ENCODE assay signal across 8 cellular contexts in genomic region chr2:97995734-97996624, GRCh38. TPM values are rescaled to one million over a fixed set of nuclear protein-coding genes. Genes with fewer than 3 reads are reported as not detected.
DNase-seq lines count a peak whose midpoint lies in the region; ATAC-seq and TF ChIP-seq lines count a peak whose summit lies in the region.

A gene with protein sequence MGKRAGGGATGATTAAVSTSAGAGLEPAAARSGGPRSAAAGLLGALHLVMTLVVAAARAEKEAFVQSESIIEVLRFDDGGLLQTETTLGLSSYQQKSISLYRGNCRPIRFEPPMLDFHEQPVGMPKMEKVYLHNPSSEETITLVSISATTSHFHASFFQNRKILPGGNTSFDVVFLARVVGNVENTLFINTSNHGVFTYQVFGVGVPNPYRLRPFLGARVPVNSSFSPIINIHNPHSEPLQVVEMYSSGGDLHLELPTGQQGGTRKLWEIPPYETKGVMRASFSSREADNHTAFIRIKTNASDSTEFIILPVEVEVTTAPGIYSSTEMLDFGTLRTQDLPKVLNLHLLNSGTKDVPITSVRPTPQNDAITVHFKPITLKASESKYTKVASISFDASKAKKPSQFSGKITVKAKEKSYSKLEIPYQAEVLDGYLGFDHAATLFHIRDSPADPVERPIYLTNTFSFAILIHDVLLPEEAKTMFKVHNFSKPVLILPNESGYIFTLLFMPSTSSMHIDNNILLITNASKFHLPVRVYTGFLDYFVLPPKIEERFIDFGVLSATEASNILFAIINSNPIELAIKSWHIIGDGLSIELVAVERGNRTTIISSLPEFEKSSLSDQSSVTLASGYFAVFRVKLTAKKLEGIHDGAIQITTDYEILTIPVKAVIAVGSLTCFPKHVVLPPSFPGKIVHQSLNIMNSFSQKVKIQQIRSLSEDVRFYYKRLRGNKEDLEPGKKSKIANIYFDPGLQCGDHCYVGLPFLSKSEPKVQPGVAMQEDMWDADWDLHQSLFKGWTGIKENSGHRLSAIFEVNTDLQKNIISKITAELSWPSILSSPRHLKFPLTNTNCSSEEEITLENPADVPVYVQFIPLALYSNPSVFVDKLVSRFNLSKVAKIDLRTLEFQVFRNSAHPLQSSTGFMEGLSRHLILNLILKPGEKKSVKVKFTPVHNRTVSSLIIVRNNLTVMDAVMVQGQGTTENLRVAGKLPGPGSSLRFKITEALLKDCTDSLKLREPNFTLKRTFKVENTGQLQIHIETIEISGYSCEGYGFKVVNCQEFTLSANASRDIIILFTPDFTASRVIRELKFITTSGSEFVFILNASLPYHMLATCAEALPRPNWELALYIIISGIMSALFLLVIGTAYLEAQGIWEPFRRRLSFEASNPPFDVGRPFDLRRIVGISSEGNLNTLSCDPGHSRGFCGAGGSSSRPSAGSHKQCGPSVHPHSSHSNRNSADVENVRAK (N-terminal part only) (minus strand): TSS chr2:97995948. CDS start chr2:97995662, 286 bp downstream.

- H3K27me3 ChIP-seq in hepatocyte (no peaks in the 10 kb centered on the region), aorta (ENCODE audit: control insufficient read depth in 1 of 2, insufficient read depth in 2 of 2, low read length in 1 of 2) (no peaks in the 10 kb centered on the region)

- peaks cover 22% of the 10 kb centered on the region for H3K4me1 ChIP-seq in hepatocyte (ENCODE audit: insufficient read depth)
- peaks cover 0 to 3% of the 10 kb centered on the region in 2 donors for H3K4me1 ChIP-seq in aorta (ENCODE audit: control insufficient read depth in 1 of 2, insufficient read depth in 2 of 2, low read length in 2 of 2)

- WGBS in hepatocyte (ENCODE audit: low lambda C conversion rate, missing lambda C conversion rate): 3% methylated on average over 62 of the region's 88 CpGs
- WGBS in aorta, 2 donors: 1% methylated on average over 77 to 88 of the region's 88 CpGs

- H3K9me3 ChIP-seq in hepatocyte (ENCODE audit: low read depth) (no peaks in the 10 kb centered on the region), aorta (ENCODE audit: control insufficient read depth, low read length) (no peaks in the 10 kb centered on the region)

- intact Hi-C loops in aorta (cut with DNase I): loop anchor here (5.0 to 10.0 kb wide), 4 partner anchors 149 to 191 kb away; no protein-coding TSS in a partner anchor

- peak within 1 kb of the TSS; percentile 78 for H3K4me2 ChIP-seq in hepatocyte

- H4K20me1 ChIP-seq in hepatocyte (ENCODE audit: insufficient read depth, poor library complexity, severe bottlenecking): peaks cover 21% of the 10 kb centered on the region

- peak within 1 kb of the TSS; percentile 87 for H3K4me3 ChIP-seq in hepatocyte
- H3K4me3 ChIP-seq in aorta (ENCODE audit: low read length in 2 of 2): peak within 1 kb of the TSS; percentile 82 to 86

- H3K36me3 ChIP-seq in hepatocyte (replicated peaks; ENCODE audit: insufficient read depth, low read depth) (no peaks in the 10 kb centered on the region), aorta (ENCODE audit: control insufficient read depth in 1 of 2, insufficient read depth in 2 of 2, low read length in 1 of 2) (no peaks in the 10 kb centered on the region)

- no peaks in the 10 kb centered on the region for H3K9me2 ChIP-seq in hepatocyte (replicated peaks; ENCODE audit: insufficient read depth)

- H3K79me2 ChIP-seq in hepatocyte: peaks cover 40% of the 10 kb centered on the region

- TF ChIP-seq CTCF in hepatocyte (IDR thresholded peaks at IDR 0.05; ENCODE audit: poor library complexity): no peak

- H3K27ac ChIP-seq in hepatocyte: peak within 1 kb of the TSS; percentile 100
- H3K27ac ChIP-seq in aorta (ENCODE audit: low read depth in 1 of 2, low read length in 2 of 2): peak within 1 kb of the TSS; percentile 84 to 97

- ATAC-seq in GM18517 (IDR thresholded peaks at IDR 0.05; ENCODE audit: unreplicated experiment) (peak; percentile 68), HG03039 (IDR thresholded peaks at IDR 0.05; ENCODE audit: unreplicated experiment) (peak; percentile 66), aorta (ENCODE audit: low FRiP score) (peak; percentile 99)

- DNase-seq in NCI-H2081 treated with DMSO at 0.1 percent for 48 hours (lab: John Stamatoyannopoulos, UW) (peak; percentile 72), T1000 (lab: John Stamatoyannopoulos, UW) (peak; percentile 88), astrocyte of the hippocampus (ENCODE audit: low read depth, low spot score) (peak; percentile 98), hepatocyte (ENCODE audit: low spot score) (peak; percentile 97), renal cortical epithelial cell (ENCODE audit: low read depth) (peak; percentile 76), aorta (peak; percentile 97 to 98)

- peak within 1 kb of the TSS; percentile 98 for H2AFZ ChIP-seq in hepatocyte

RNA-seq across cellular contexts. Expression of the gene that starts here (rescaled TPM):
- total RNA-seq in hepatocyte (36.9 and 42.1 TPM in 2 replicates), renal cortical epithelial cell (11.1 and 46.9 TPM in 2 replicates), aorta (10 to 100 TPM; 37.7 to 42.5 TPM)
- polyA plus RNA-seq in hepatocyte (17.5 and 21.1 TPM in 2 replicates), aorta (10 to 100 TPM in 1 of 2 donors, 1 to 10 TPM in 1; 6.8 to 13.7 TPM)

Comparison
In these comparisons a context has a peak if more than half of its experiments do, and no peak if none do; other contexts are left out.
1. Peak in every context shown above with its lines: DNase-seq, ATAC-seq, H3K4me3 ChIP-seq and H3K27ac ChIP-seq.